30 cellular contexts compared by ENCODE assay signal in genomic region chr11:101113540-101113939, GRCh38. TPM values are rescaled to one million over a fixed set of nuclear protein-coding genes. Genes with fewer than 3 reads are reported as not detected.
"Had no signal": no experiment of that assay in that cellular context is flagged by ENCODE, and none has a peak within 500 bp of the region (broad histone marks: within the 10 kb centered on the region; RNA-seq: fewer than 3 reads in every experiment).

No MANE protein-coding gene starts in this region.

- H3K9me3 ChIP-seq: ascending aorta, breast epithelium had no signal

- DNase-seq: activated CD4-positive, alpha-beta memory T cell treated with anti-CD3 and anti-CD28 coated beads, Interleukin-2, amount 10 ng/mL, durations not matched to agents 7 days and 5 days; activated CD4-positive, alpha-beta T cell treated with anti-CD3 and anti-CD28 coated beads for 1 hour; activated CD4-positive, alpha-beta T cell treated with anti-CD3 and anti-CD28 coated beads for 4 hours; activated CD4-positive, alpha-beta T cell treated with anti-CD3 and anti-CD28 coated beads, Interleukin-2, amount 10 ng/mL, durations not matched to agents 7 days and 5 days; activated CD4-positive, alpha-beta T cell treated with anti-CD3 and anti-CD28 coated beads, Interleukin-2, amount 50 U/mL, for 4 hours; activated CD8-positive, alpha-beta memory T cell treated with anti-CD3 and anti-CD28 coated beads, Interleukin-2, amount 50 U/mL, for 48 hours; activated gamma-delta T cell; activated naive CD4-positive, alpha-beta T cell; activated naive CD4-positive, alpha-beta T cell treated with anti-CD3 and anti-CD28 coated beads, Interleukin-2, amount 10 ng/mL, durations not matched to agents 7 days and 5 days; activated naive CD8-positive, alpha-beta T cell treated with anti-CD3 and anti-CD28 coated beads, Interleukin-2, amount 10 ng/mL, durations not matched to agents 7 days and 5 days; activated T-cell treated with anti-CD3 and anti-CD28 coated beads for 4 hours; activated T-cell treated with anti-CD3 and anti-CD28 coated beads, Interleukin-2, amount 50 U/mL, for 24 hours; activated T-cell treated with anti-CD3 and anti-CD28 coated beads, Interleukin-2, amount 50 U/mL, for 72 hours; central memory CD4-positive, alpha-beta T cell; cerebellar nuclear complex; dorsolateral prefrontal cortex; effector memory CD4-positive, alpha-beta T cell; endodermal cell; foreskin fibroblast; head of caudate nucleus; T-helper 2 cell had no signal

- H3K36me3 ChIP-seq: breast epithelium, cardiac muscle cell had no signal

- H3K4me1 ChIP-seq: ascending aorta, breast epithelium had no signal

- H3K4me3 ChIP-seq: ascending aorta, breast epithelium, cardiac muscle cell, coronary artery, dorsolateral prefrontal cortex had no signal

- H3K27ac ChIP-seq: ascending aorta, breast epithelium, cardiac muscle cell, coronary artery, dorsolateral prefrontal cortex had no signal

- ATAC-seq: activated naive CD4-positive, alpha-beta T cell treated with anti-CD3 and anti-CD28 coated beads, Interleukin-2, amount 50 U/mL, for 72 hours; activated T-cell treated with anti-CD3 and anti-CD28 coated beads, Interleukin-2, amount 50 U/mL, for 72 hours; esophagus mucosa; WTC11 had no signal

RNA-seq across cellular contexts. Expression of gene PGR, which starts 16.1 kb away (rescaled TPM):
- total RNA-seq: activated CD4-positive, alpha-beta memory T cell treated with anti-CD3 and anti-CD28 coated beads, Interleukin-2, amount 10 ng/mL, durations not matched to agents 7 days and 5 days; activated CD4-positive, alpha-beta T cell treated with anti-CD3 and anti-CD28 coated beads, Interleukin-2, amount 10 ng/mL, durations not matched to agents 7 days and 5 days; activated naive CD4-positive, alpha-beta T cell treated with anti-CD3 and anti-CD28 coated beads, Interleukin-2, amount 50 U/mL, for 72 hours; activated naive CD8-positive, alpha-beta T cell treated with anti-CD3 and anti-CD28 coated beads, Interleukin-2, amount 10 ng/mL, durations not matched to agents 7 days and 5 days; activated T-cell treated with anti-CD3 and anti-CD28 coated beads, Interleukin-2, amount 50 U/mL, for 72 hours; cardiac muscle cell; endodermal cell; epithelial cell of proximal tubule; T-helper 1 cell treated with Interleukin-12 subunit alpha and Interleukin-12 subunit beta and Interleukin-4 antibody, amounts not matched to agents 30 ng/mL and 1 ng/mL, for 36 hours had no signal
